ENCODE assay signal across 22 cellular contexts in the genomic region with DNA sequence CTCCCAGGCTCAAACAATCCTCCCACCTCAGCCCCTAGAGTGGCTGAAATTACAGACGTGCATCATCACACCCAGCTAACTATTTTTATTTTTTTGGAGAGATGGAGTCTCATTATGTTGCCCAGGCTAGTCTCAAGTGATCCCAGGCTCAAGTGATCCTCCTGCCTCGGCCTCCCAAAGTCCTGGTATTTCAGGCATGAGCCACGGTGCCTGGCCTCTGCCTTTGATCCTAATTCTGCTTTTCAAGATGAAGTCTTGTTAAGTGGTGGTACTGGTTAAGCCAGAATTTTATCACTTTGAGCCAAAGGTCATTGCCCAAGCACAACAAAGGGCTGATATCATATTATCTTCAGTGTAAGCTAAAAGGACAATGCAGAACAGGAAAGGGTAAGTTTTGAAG.
DNase-seq lines count a peak whose midpoint lies in the region; ATAC-seq and TF ChIP-seq lines count a peak whose summit lies in the region.
"Had no signal": no experiment of that assay in that cellular context is flagged by ENCODE, and none has a peak within 500 bp of the region (broad histone marks: within the 10 kb centered on the region; RNA-seq: fewer than 3 reads in every experiment).

No MANE protein-coding gene starts in this region.

- peak overlapping the region; percentile 72 for H3K27ac Mint-ChIP-seq in HFFc6
- no peak overlapping the region for H3K27ac Mint-ChIP-seq in activated CD8-positive, alpha-beta T cell treated with anti-CD3 and anti-CD28 coated beads for 36 hours
- H3K27ac Mint-ChIP-seq: activated CD4-positive, alpha-beta T cell treated with anti-CD3 and anti-CD28 coated beads for 36 hours; memory B cell; naive B cell; T-helper 17 cell had no signal

- peaks cover 0 to 3% of the 10 kb centered on the region in 2 experiments for H3K36me3 ChIP-seq in trophoblast cell (ENCODE audit: control insufficient read depth in 1 of 2, insufficient read depth in 2 of 2, low read length in 2 of 2)
- peaks cover 0 to 71% of the 10 kb centered on the region in 2 experiments for H3K36me3 ChIP-seq in SK-N-SH (replicated peaks in 1 of 2; ENCODE audit: control insufficient read depth in 1 of 2, insufficient read depth in 2 of 2, low read length in 1 of 2)
- H3K36me3 ChIP-seq: thoracic aorta had no signal

- H3K9me3 ChIP-seq in right cardiac atrium (ENCODE audit: control insufficient read depth, low read length) (no peaks in the 10 kb centered on the region), trophoblast cell (ENCODE audit: insufficient read depth, low read depth, low read length) (no peaks in the 10 kb centered on the region), SK-N-SH (no peaks in the 10 kb centered on the region)
- H3K9me3 ChIP-seq: thoracic aorta had no signal

- TF ChIP-seq CTCF in HFFc6 (IDR thresholded peaks at IDR 0.05) (no peak), RWPE1 (conservative IDR thresholded peaks at IDR 0.05; ENCODE audit: low read depth) (no peak), SK-N-SH (IDR thresholded peaks at IDR 0.05) (no peak)
- TF ChIP-seq CTCF in activated CD8-positive, alpha-beta T cell treated with anti-CD3 and anti-CD28 coated beads for 36 hours (IDR thresholded peaks at IDR 0.05) = no peak

- peak overlapping the region; percentile 40 for H2BK120ac ChIP-seq in trophoblast cell (ENCODE audit: insufficient read depth, low read length, poor library complexity)

- no peak overlapping the region for H3K4me3 ChIP-seq in right cardiac atrium (ENCODE audit: low read length)
- no peak overlapping the region for H3K4me3 ChIP-seq in trophoblast cell (ENCODE audit: low read depth, low read length)
- H3K4me3 ChIP-seq in SK-N-SH (ENCODE audit: low read depth in 2 of 2, low read length in 1 of 2) = no peak overlapping the region
- H3K4me3 ChIP-seq: SK-N-MC, thoracic aorta had no signal

- H3F3A ChIP-seq in SK-N-SH (replicated peaks; ENCODE audit: insufficient read depth) = peaks cover 6% of the 10 kb centered on the region

- ATAC-seq in right cardiac atrium (no peak), HG02623 (IDR thresholded peaks at IDR 0.05; ENCODE audit: unreplicated experiment) (no peak)
- ATAC-seq in activated CD8-positive, alpha-beta T cell treated with anti-CD3 and anti-CD28 coated beads for 36 hours = no peak
- ATAC-seq: activated CD4-positive, alpha-beta T cell treated with anti-CD3 and anti-CD28 coated beads for 36 hours; activated T-cell treated with anti-CD3 and anti-CD28 coated beads, Interleukin-2, amount 50 U/mL, for 4 hours; T-helper 17 cell had no signal

- H3K79me2 ChIP-seq in trophoblast cell (ENCODE audit: control insufficient read depth, insufficient read depth, low read length, poor library complexity) (peaks cover 2% of the 10 kb centered on the region), SK-N-SH (ENCODE audit: insufficient read depth) (peaks cover 29% of the 10 kb centered on the region)

- H2BK12ac ChIP-seq in trophoblast cell (ENCODE audit: low read length) = peak overlapping the region; percentile 68

- peaks cover 52% of the 10 kb centered on the region for H3K36me3 Mint-ChIP-seq in HFFc6 (ENCODE audit: low read depth)
- H3K36me3 Mint-ChIP-seq in activated CD8-positive, alpha-beta T cell treated with anti-CD3 and anti-CD28 coated beads for 36 hours (ENCODE audit: low read depth) = peaks cover 4% of the 10 kb centered on the region
- H3K36me3 Mint-ChIP-seq: memory B cell, naive B cell had no signal

- TF ChIP-seq RAD21 in SK-N-SH (IDR thresholded peaks at IDR 0.05; ENCODE audit: low read length) = no peak

- DNase-seq in HFFc6 = no peak
- DNase-seq in RWPE1 (ENCODE audit: low spot score) = no peak
- no peak for DNase-seq in right cardiac atrium
- peak; percentile 53 to 93 for DNase-seq in trophoblast cell
- DNase-seq in activated CD8-positive, alpha-beta T cell treated with anti-CD3 and anti-CD28 coated beads for 36 hours = no peak
- no peak for DNase-seq in SK-N-SH
- DNase-seq: activated CD4-positive, alpha-beta T cell treated with anti-CD3 and anti-CD28 coated beads for 36 hours; activated T-cell treated with anti-CD3 and anti-CD28 coated beads, Interleukin-2, amount 50 U/mL, for 4 hours; effector CD4-positive, alpha-beta T cell; erythroblast; foreskin fibroblast; naive B cell; NCI-H146; NCI-H526 treated with DMSO at 0.1 percent for 48 hours; stimulated activated CD4-positive, alpha-beta T cell treated with anti-CD3 and anti-CD28 coated beads, Interleukin-12 subunit alpha, Interleukin-12 subunit beta, amount 100 ng/mL, for 4 hours; stimulated activated CD4-positive, alpha-beta T cell treated with anti-CD3 and anti-CD28 coated beads, Interleukin-4, amount 100 ng/mL, for 4 hours; stimulated activated naive CD4-positive, alpha-beta T cell treated with Interleukin-2 at 50 U/mL for 16 hours; T-helper 17 cell had no signal

- H3K27me3 Mint-ChIP-seq in HFFc6 (ENCODE audit: insufficient read depth) = peaks cover 18% of the 10 kb centered on the region
- no peaks in the 10 kb centered on the region for H3K27me3 Mint-ChIP-seq in activated CD8-positive, alpha-beta T cell treated with anti-CD3 and anti-CD28 coated beads for 36 hours
- H3K27me3 Mint-ChIP-seq: activated CD4-positive, alpha-beta T cell treated with anti-CD3 and anti-CD28 coated beads for 36 hours had no signal

- no peaks in the 10 kb centered on the region for H3K9me2 ChIP-seq in SK-N-SH

- H2BK5ac ChIP-seq in trophoblast cell (ENCODE audit: low read depth, low read length, poor library complexity) = peak overlapping the region; percentile 63

- H2AFZ ChIP-seq in trophoblast cell (ENCODE audit: insufficient read depth, low read length, poor library complexity) (no peak overlapping the region), SK-N-SH (ENCODE audit: low read depth) (no peak overlapping the region)

- CTCF ChIA-PET in RWPE1 (lab: Yijun Ruan, JAX) = interaction anchor here (0.6 kb wide), 1 partner anchor 41 kb away, joined by 4 read pairs; no protein-coding TSS in a partner anchor
- CTCF ChIA-PET in activated CD8-positive, alpha-beta T cell treated with anti-CD3 and anti-CD28 coated beads for 36 hours (lab: Charles Lee) = interaction anchor here (1.2 kb wide), 1 partner anchor 23 kb away, joined by 4 read pairs; no protein-coding TSS in a partner anchor
- CTCF ChIA-PET in SK-N-SH (lab: Yijun Ruan, JAX) = interaction anchor here (0.9 to 4.0 kb wide), 3 partner anchors 33 to 65 kb away, joined by 3 to 17 read pairs (median 16); a partner anchor contains a TSS

- no peak overlapping the region for H2AK5ac ChIP-seq in trophoblast cell (ENCODE audit: low read length)

- no peak overlapping the region for H3K4me2 ChIP-seq in trophoblast cell (ENCODE audit: low read length)
- H3K4me2 ChIP-seq in SK-N-SH = no peak overlapping the region

- peaks cover 45% of the 10 kb centered on the region for H3K4me1 Mint-ChIP-seq in HFFc6 (ENCODE audit: low read depth)
- peaks cover 22% of the 10 kb centered on the region for H3K4me1 Mint-ChIP-seq in activated CD8-positive, alpha-beta T cell treated with anti-CD3 and anti-CD28 coated beads for 36 hours (ENCODE audit: low read depth)

- peak overlapping the region; percentile 76 for H4K91ac ChIP-seq in trophoblast cell (ENCODE audit: low read depth, low read length)

- peak overlapping the region; percentile 32 for H3K18ac ChIP-seq in trophoblast cell (ENCODE audit: low read length)

- no peaks in the 10 kb centered on the region for H3K27me3 ChIP-seq in right cardiac atrium (ENCODE audit: control insufficient read depth, insufficient read depth)
- no peaks in the 10 kb centered on the region for H3K27me3 ChIP-seq in trophoblast cell (ENCODE audit: insufficient read depth, low read length)
- no peaks in the 10 kb centered on the region for H3K27me3 ChIP-seq in SK-N-SH (ENCODE audit: insufficient read depth)

- intact Hi-C loops in right cardiac atrium (cut with DNase I) = no loop called here
- intact Hi-C loops in activated CD8-positive, alpha-beta T cell treated with anti-CD3 and anti-CD28 coated beads for 36 hours (cut with micrococcal nuclease) = no loop called here

- 52% methylated on average over 3 of the region's 3 CpGs for WGBS in right cardiac atrium
- WGBS in trophoblast cell (ENCODE audit: extremely low coverage, insufficient coverage, insufficient read length) = no CpG with 5 or more reads among the region's 3 CpGs
- whole genome bisulfite sequencing in SK-N-SH (ENCODE audit: low lambda C conversion rate) = 94% methylated on average over 3 of the region's 3 CpGs

- H3K9me3 Mint-ChIP-seq in HFFc6 = no peaks in the 10 kb centered on the region
- H3K9me3 Mint-ChIP-seq in activated CD8-positive, alpha-beta T cell treated with anti-CD3 and anti-CD28 coated beads for 36 hours = no peaks in the 10 kb centered on the region
- H3K9me3 Mint-ChIP-seq: activated T-cell treated with anti-CD3 and anti-CD28 coated beads, Interleukin-2, amount 50 U/mL, for 4 hours; memory B cell; naive B cell had no signal

- H3K27ac ChIP-seq in RWPE1 = 0 out of 2 replicates have a peak overlapping the region, but pooled peaks have one; percentile 9
- peak overlapping the region; percentile 76 for H3K27ac ChIP-seq in right cardiac atrium (ENCODE audit: low read length)
- peak overlapping the region; percentile 55 for H3K27ac ChIP-seq in trophoblast cell (ENCODE audit: low read depth, low read length)
- H3K27ac ChIP-seq in SK-N-SH (ENCODE audit: low read depth in 2 of 2, low read length in 1 of 2) = no peak overlapping the region
- H3K27ac ChIP-seq: SK-N-MC had no signal

- POLR2A ChIA-PET in RWPE1 (lab: Yijun Ruan, JAX; ENCODE audit: low non-redundant PET) = no interaction called here
- POLR2A ChIA-PET in activated CD8-positive, alpha-beta T cell treated with anti-CD3 and anti-CD28 coated beads for 36 hours (lab: Charles Lee) = no interaction called here
- POLR2A ChIA-PET in SK-N-SH (lab: Yijun Ruan, JAX) = no interaction called here

- H4K12ac ChIP-seq in trophoblast cell (ENCODE audit: low read depth, low read length) = peak overlapping the region; percentile 5

- no peak overlapping the region for H3K4ac ChIP-seq in trophoblast cell (ENCODE audit: low read depth, low read length)

- H3K4me1 ChIP-seq in right cardiac atrium (ENCODE audit: control insufficient read depth, insufficient read depth, low read length) = peaks cover 12% of the 10 kb centered on the region
- peaks cover 15 to 36% of the 10 kb centered on the region in 2 experiments for H3K4me1 ChIP-seq in trophoblast cell (ENCODE audit: control insufficient read depth in 1 of 2, insufficient read depth in 2 of 2, low read length in 2 of 2)
- H3K4me1 ChIP-seq in SK-N-SH (ENCODE audit: control insufficient read depth in 1 of 2, insufficient read depth in 2 of 2, low read depth in 1 of 2, low read length in 1 of 2) = peaks cover 0 to 5% of the 10 kb centered on the region in 2 experiments; a peak in 2 of 4 replicates

- H3K23ac ChIP-seq in trophoblast cell (ENCODE audit: low read length) = no peak overlapping the region

- peak overlapping the region; percentile 38; the same call in 1 of the 2 replicates for H3K4me3 Mint-ChIP-seq in HFFc6
- H3K4me3 Mint-ChIP-seq in activated CD8-positive, alpha-beta T cell treated with anti-CD3 and anti-CD28 coated beads for 36 hours = no peak overlapping the region
- H3K4me3 Mint-ChIP-seq: activated CD4-positive, alpha-beta T cell treated with anti-CD3 and anti-CD28 coated beads for 36 hours; activated T-cell treated with anti-CD3 and anti-CD28 coated beads, Interleukin-2, amount 50 U/mL, for 4 hours; memory B cell; T-helper 17 cell had no signal

- H3K79me1 ChIP-seq in trophoblast cell (ENCODE audit: low read length) = peaks cover 25% of the 10 kb centered on the region

- peak overlapping the region; percentile 2 for H4K8ac ChIP-seq in trophoblast cell (ENCODE audit: low read depth, low read length)

- H3K14ac ChIP-seq in trophoblast cell (ENCODE audit: low read length) = peak overlapping the region; percentile 34

- H3K9ac ChIP-seq in trophoblast cell (ENCODE audit: low read length) = no peak overlapping the region
- H3K9ac ChIP-seq in SK-N-SH = no peak overlapping the region

- no peaks in the 10 kb centered on the region for H4K20me1 ChIP-seq in SK-N-SH (ENCODE audit: insufficient read depth)

- TF ChIP-seq EP300 in SK-N-SH (IDR thresholded peaks at IDR 0.05; ENCODE audit: borderline replicate concordance in 1 of 2, low read depth in 1 of 2, low read length in 1 of 2) = no peak

Comparison
In these comparisons a context has a peak if more than half of its experiments do, and no peak if none do; other contexts are left out.
1. DNase-seq: peak in trophoblast cell (2 of 2); none in HFFc6 (single experiment), RWPE1 (single experiment), right cardiac atrium (0 of 3), activated CD8-positive, alpha-beta T cell treated with anti-CD3 and anti-CD28 coated beads for 36 hours (single experiment) and SK-N-SH (single experiment).
2. H3K27ac ChIP-seq: peak in RWPE1 (single experiment), right cardiac atrium (single experiment) and trophoblast cell (single experiment); none in SK-N-SH (0 of 2).